ENCODE assay signal across 18 cellular contexts in genomic region chr1:219160942-219161341, GRCh38.
"Had no signal": no experiment of that assay in that cellular context is flagged by ENCODE, and none has a peak within 500 bp of the region (broad histone marks: within the 10 kb centered on the region; RNA-seq: fewer than 3 reads in every experiment).

No MANE protein-coding gene starts in this region.

- H3K27ac ChIP-seq: body of pancreas, neutrophil, transverse colon had no signal

- H3K4me1 ChIP-seq: body of pancreas, transverse colon, vagina had no signal

- H3K36me3 ChIP-seq: neutrophil, suprapubic skin, transverse colon, vagina had no signal

- H3K9me3 ChIP-seq: body of pancreas, neutrophil, suprapubic skin, transverse colon, vagina had no signal

- DNase-seq: activated CD4-positive, alpha-beta memory T cell treated with anti-CD3 and anti-CD28 coated beads, Interleukin-2, amount 10 ng/mL, durations not matched to agents 7 days and 5 days; activated CD4-positive, alpha-beta T cell treated with anti-CD3 and anti-CD28 coated beads for 48 hours; activated CD4-positive, CD25-positive, alpha-beta regulatory T cell; activated CD8-positive, alpha-beta memory T cell treated with anti-CD3 and anti-CD28 coated beads, Interleukin-2, amount 10 ng/mL, durations not matched to agents 7 days and 5 days; activated naive CD4-positive, alpha-beta T cell; activated naive CD8-positive, alpha-beta T cell treated with anti-CD3 and anti-CD28 coated beads, Interleukin-2, amount 10 ng/mL, durations not matched to agents 7 days and 5 days; body of pancreas; effector CD8-positive, alpha-beta T cell; natural killer cell; small intestine; stimulated activated CD4-positive, alpha-beta T cell treated with anti-CD3 and anti-CD28 coated beads, Interleukin-15, amount 100 ng/mL, for 24 hours; stimulated activated CD4-positive, alpha-beta T cell treated with anti-CD3 and anti-CD28 coated beads, Interleukin-2, amount 100 ng/mL, for 48 hours; stimulated activated naive CD8-positive, alpha-beta T cell treated with anti-CD3 and anti-CD28 coated beads, Interleukin-15, amount 100 ng/mL, for 72 hours; T-cell; transverse colon had no signal

- H3K4me3 ChIP-seq: body of pancreas, transverse colon, vagina had no signal

- H3K27me3 ChIP-seq: body of pancreas, suprapubic skin, transverse colon, vagina had no signal
